8 cellular contexts compared by ENCODE assay signal in the genomic region with DNA sequence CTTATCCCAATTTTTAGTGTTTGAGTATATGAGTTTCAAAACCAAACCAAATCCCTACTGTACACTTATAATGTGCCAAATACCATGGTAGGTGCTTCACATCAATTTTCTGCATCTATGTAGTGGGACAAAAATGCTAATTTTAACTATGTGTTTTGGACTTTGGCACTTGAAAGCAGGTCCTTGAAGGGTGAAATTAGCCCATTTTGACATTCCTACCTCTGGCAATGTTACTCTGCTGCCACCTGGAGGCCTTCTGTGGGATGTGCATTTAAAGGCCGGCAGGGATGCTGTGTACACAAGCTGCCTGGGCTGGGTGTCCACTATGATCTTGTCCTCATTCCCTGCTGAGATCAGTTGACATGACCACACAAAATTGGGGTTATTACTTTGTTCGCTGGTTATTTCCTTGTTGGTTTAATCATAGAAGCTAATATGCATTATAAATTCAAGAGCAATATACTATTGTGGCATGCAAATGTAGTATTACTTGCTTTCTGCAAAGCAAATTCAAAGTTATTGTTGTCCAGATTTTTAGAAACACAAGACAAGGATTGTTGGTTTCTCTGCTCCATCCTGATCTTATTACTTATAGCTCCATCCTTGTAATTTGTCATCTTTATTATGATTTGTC.
A peak's percentile ranks its signal among the peaks of the same experiment; 100 is the strongest.
DNase-seq lines count a peak whose midpoint lies in the region; ATAC-seq and TF ChIP-seq lines count a peak whose summit lies in the region.

No MANE protein-coding gene starts in this region.

- H3K4me3 Mint-ChIP-seq in endothelial cell (ENCODE audit: unreplicated experiment): no peak overlapping the region
- H3K4me3 Mint-ChIP-seq in stimulated activated memory B cell treated with anti-CD40 and anti-IgM and Interleukin-4, amounts not matched to agents 10 μg/mL and 1 μg/mL and 100 μg/mL, for 72 hours: no peak overlapping the region

- H3K9me3 Mint-ChIP-seq in endothelial cell (ENCODE audit: unreplicated experiment): no peaks in the 10 kb centered on the region
- no peaks in the 10 kb centered on the region for H3K9me3 Mint-ChIP-seq in stimulated activated memory B cell treated with anti-CD40 and anti-IgM and Interleukin-4, amounts not matched to agents 10 μg/mL and 1 μg/mL and 100 μg/mL, for 72 hours

- peaks cover 22% of the 10 kb centered on the region for H3K4me1 Mint-ChIP-seq in endothelial cell (ENCODE audit: unreplicated experiment)
- no peaks in the 10 kb centered on the region for H3K4me1 Mint-ChIP-seq in stimulated activated memory B cell treated with anti-CD40 and anti-IgM and Interleukin-4, amounts not matched to agents 10 μg/mL and 1 μg/mL and 100 μg/mL, for 72 hours

- ATAC-seq in HG02981 (IDR thresholded peaks at IDR 0.05; ENCODE audit: unreplicated experiment) (peak; percentile 64), HG02870 (IDR thresholded peaks at IDR 0.05; ENCODE audit: unreplicated experiment) (no peak)
- ATAC-seq in stimulated activated memory B cell treated with anti-CD40 and anti-IgM and Interleukin-4, amounts not matched to agents 10 μg/mL and 1 μg/mL and 100 μg/mL, for 72 hours: peak; percentile 67

- no peaks in the 10 kb centered on the region for H3K27me3 Mint-ChIP-seq in endothelial cell (ENCODE audit: unreplicated experiment)
- H3K27me3 Mint-ChIP-seq in stimulated activated memory B cell treated with anti-CD40 and anti-IgM and Interleukin-4, amounts not matched to agents 10 μg/mL and 1 μg/mL and 100 μg/mL, for 72 hours: peaks cover 26% of the 10 kb centered on the region

- H3K27ac Mint-ChIP-seq in endothelial cell (ENCODE audit: unreplicated experiment): no peak overlapping the region
- no peak overlapping the region for H3K27ac Mint-ChIP-seq in stimulated activated memory B cell treated with anti-CD40 and anti-IgM and Interleukin-4, amounts not matched to agents 10 μg/mL and 1 μg/mL and 100 μg/mL, for 72 hours

- TF ChIP-seq CTCF in GM10266 (IDR thresholded peaks at IDR 0.05; ENCODE audit: control insufficient read depth, insufficient read depth, low read depth, missing control alignments): peak; percentile 97
- peak; percentile 88 for TF ChIP-seq CTCF in endothelial cell (IDR thresholded peaks at IDR 0.05; ENCODE audit: unreplicated experiment)

- DNase-seq in GM10266 (ENCODE audit: extremely low spot score) (peak; percentile 43), NCI-H82 (lab: John Stamatoyannopoulos, UW) (peak; percentile 78), endothelial cell (ENCODE audit: low spot score) (peak; percentile 79), myocyte (ENCODE audit: low read depth) (peak; percentile 86)
- DNase-seq in activated CD8-positive, alpha-beta memory T cell treated with anti-CD3 and anti-CD28 coated beads for 4 hours (ENCODE audit: low read depth in 2 of 2): peak; percentile 35 to 37

- no peaks in the 10 kb centered on the region for H3K36me3 Mint-ChIP-seq in endothelial cell (ENCODE audit: low read depth, unreplicated experiment)
- H3K36me3 Mint-ChIP-seq in stimulated activated memory B cell treated with anti-CD40 and anti-IgM and Interleukin-4, amounts not matched to agents 10 μg/mL and 1 μg/mL and 100 μg/mL, for 72 hours: no peaks in the 10 kb centered on the region

Comparison
In these comparisons a context has a peak if more than half of its experiments do, and no peak if none do; other contexts are left out.
1. DNase-seq: peak in every context shown above with its lines; median percentile 86 in myocyte; 79 in endothelial cell; 78 in NCI-H82; 43 in GM10266; 36 in activated CD8-positive, alpha-beta memory T cell treated with anti-CD3 and anti-CD28 coated beads for 4 hours.